In the genomic region with DNA sequence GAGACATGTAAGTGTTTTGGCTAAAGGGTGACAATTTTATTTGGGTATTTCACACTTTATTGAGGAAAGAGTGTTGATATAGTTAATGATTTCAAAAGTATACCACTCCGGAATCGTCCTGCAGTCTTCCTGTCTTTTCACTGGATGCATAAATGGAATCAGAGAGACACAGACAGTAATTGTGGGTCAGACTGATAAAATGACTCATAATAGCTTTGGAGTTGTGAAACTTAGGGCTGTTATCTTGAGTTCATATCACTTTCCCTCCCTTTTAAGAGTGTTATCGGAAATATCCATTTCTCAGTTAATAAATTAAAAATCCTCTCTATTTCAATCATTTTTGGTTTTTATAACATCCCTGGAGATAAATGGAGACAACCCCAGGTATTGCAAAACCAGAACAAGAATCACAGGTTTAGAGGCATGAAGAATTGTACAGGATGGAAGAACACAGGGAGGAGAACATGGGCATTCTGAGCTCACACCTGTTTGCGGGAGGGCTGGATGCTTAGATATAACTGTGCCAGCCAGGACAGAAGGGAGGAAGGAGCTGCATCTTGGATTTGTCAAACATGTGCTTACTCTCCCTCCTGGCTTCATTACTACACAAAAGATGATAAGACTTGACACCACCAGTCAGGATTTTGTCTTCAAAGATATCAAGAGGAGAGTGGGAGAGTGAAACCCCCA, we compare ENCODE assay signal across 16 cellular contexts.
DNase-seq lines count a peak whose midpoint lies in the region; ATAC-seq, FAIRE-seq and TF ChIP-seq lines count a peak whose summit lies in the region.
"Had no signal": no experiment of that assay in that cellular context is flagged by ENCODE, and none has a peak within 500 bp of the region (broad histone marks: within the 10 kb centered on the region; RNA-seq: fewer than 3 reads in every experiment).

No MANE protein-coding gene starts in this region.

- intact Hi-C loops in K562 (cut with micrococcal nuclease), result no loop called here
- intact Hi-C loops in left lung (cut with DNase I), result no loop called here
- intact Hi-C loops in activated CD8-positive, alpha-beta T cell treated with anti-CD3 and anti-CD28 coated beads for 36 hours (cut with micrococcal nuclease), result no loop called here

- FAIRE-seq in K562 (lab: Jason Lieb, UNC), result no peak

- no peaks in the 10 kb centered on the region for H3K9me3 ChIP-seq in SK-N-SH
- H3K9me3 ChIP-seq in K562 (replicated peaks; ENCODE audit: control insufficient read depth, insufficient read depth, low read depth, low read length), result no peaks in the 10 kb centered on the region
- H3K9me3 ChIP-seq in left lung, result no peaks in the 10 kb centered on the region
- H3K9me3 ChIP-seq: HAP-1 had no signal

- H3K4me1 ChIP-seq in SK-N-SH (ENCODE audit: control insufficient read depth in 1 of 2, insufficient read depth in 2 of 2, low read depth in 1 of 2, low read length in 1 of 2) (peaks cover 0 to 4% of the 10 kb centered on the region in 2 experiments; a peak in 1 of 4 replicates), K562 (replicated peaks in 1 of 2; ENCODE audit: control insufficient read depth in 2 of 2, insufficient read depth in 2 of 2, low read length in 2 of 2) (no peaks in the 10 kb centered on the region; a peak in 1 of 5 replicates), left lung (no peaks in the 10 kb centered on the region)
- H3K4me1 ChIP-seq: HAP-1 had no signal

- H3K4me3 ChIP-seq in SK-N-SH (ENCODE audit: low read depth in 2 of 2, low read length in 1 of 2) (no peak overlapping the region), K562 (no peak overlapping the region), left lung (no peak overlapping the region)
- H3K4me3 ChIP-seq: HAP-1, PC-9 had no signal

- BruUV-seq in K562 (replicated peaks; lab: Mats Ljungman, UMichigan), result no TSS peak

- H3K9ac ChIP-seq in SK-N-SH, result no peak overlapping the region
- H3K9ac ChIP-seq in K562 (ENCODE audit: insufficient read depth in 1 of 2, low read depth in 2 of 2, low read length in 2 of 2), result no peak overlapping the region

- 31% methylated on average over 4 of the region's 4 CpGs for WGBS in SK-N-SH (ENCODE audit: low lambda C conversion rate)
- WGBS in K562 (ENCODE audit: insufficient coverage, low coverage, missing lambda C conversion rate), result 0% methylated on average over 4 of the region's 4 CpGs

- H2AFZ ChIP-seq in SK-N-SH (ENCODE audit: low read depth) (peak overlapping the region; percentile 0; the same call in 1 of the 2 replicates), K562 (ENCODE audit: low read depth, low read length) (no peak overlapping the region)
- H2AFZ ChIP-seq: PC-9 had no signal

- in situ Hi-C loops in K562 (cut with MboI), result no loop called here

- H4K20me1 ChIP-seq in SK-N-SH (ENCODE audit: insufficient read depth), result no peaks in the 10 kb centered on the region
- no peaks in the 10 kb centered on the region for H4K20me1 ChIP-seq in K562 (replicated peaks; ENCODE audit: control insufficient read depth, insufficient read depth, low read length)

- no peaks in the 10 kb centered on the region for H3K79me2 ChIP-seq in SK-N-SH (ENCODE audit: insufficient read depth)
- H3K79me2 ChIP-seq in K562 (ENCODE audit: control insufficient read depth, insufficient read depth, low read length), result no peaks in the 10 kb centered on the region

- TF ChIP-seq CTCF in SK-N-SH (IDR thresholded peaks at IDR 0.05) (no peak), K562 (IDR thresholded peaks at IDR 0.05 in 2 of 3, conservative IDR thresholded peaks at IDR 0.05 in 1 of 3; ENCODE audit: insufficient read depth in 2 of 3, low read depth in 1 of 3, low read length in 3 of 3) (no peak), left lung (IDR thresholded peaks at IDR 0.05) (no peak)
- TF ChIP-seq CTCF in activated CD8-positive, alpha-beta T cell treated with anti-CD3 and anti-CD28 coated beads for 36 hours (IDR thresholded peaks at IDR 0.05), result no peak

- H3K27me3 Mint-ChIP-seq in activated T-cell treated with anti-CD3 and anti-CD28 coated beads, Interleukin-2, amount 50 U/mL, for 24 hours, result peaks cover 11% of the 10 kb centered on the region
- peaks cover 10% of the 10 kb centered on the region for H3K27me3 Mint-ChIP-seq in activated CD8-positive, alpha-beta T cell treated with anti-CD3 and anti-CD28 coated beads for 36 hours

- H3K4me3 Mint-ChIP-seq in activated T-cell treated with anti-CD3 and anti-CD28 coated beads, Interleukin-2, amount 50 U/mL, for 24 hours, result no peak overlapping the region
- H3K4me3 Mint-ChIP-seq in activated CD8-positive, alpha-beta T cell treated with anti-CD3 and anti-CD28 coated beads for 36 hours, result no peak overlapping the region

- peaks cover 4% of the 10 kb centered on the region for H3F3A ChIP-seq in SK-N-SH (replicated peaks; ENCODE audit: insufficient read depth)

- H3K4me2 ChIP-seq in SK-N-SH, result no peak overlapping the region
- H3K4me2 ChIP-seq in K562 (ENCODE audit: insufficient read depth, low read length), result no peak overlapping the region
- H3K4me2 ChIP-seq: PC-9 had no signal

- H3K9me1 ChIP-seq in K562 (ENCODE audit: control insufficient read depth, insufficient read depth, low read length), result no peaks in the 10 kb centered on the region

- ATAC-seq in SK-N-SH treated with all-trans-retinoic acid at 6 μM for 48 hours (no peak), K562 (no peak), left lung (peak; percentile 33)
- ATAC-seq in activated CD8-positive, alpha-beta T cell treated with anti-CD3 and anti-CD28 coated beads for 36 hours, result no peak
- ATAC-seq: Right ventricle myocardium inferior had no signal

- H3K27me3 ChIP-seq in SK-N-SH (ENCODE audit: insufficient read depth) (no peaks in the 10 kb centered on the region), K562 (ENCODE audit: control insufficient read depth in 2 of 2, insufficient read depth in 2 of 2, low read length in 2 of 2) (no peaks in the 10 kb centered on the region), left lung (no peaks in the 10 kb centered on the region)

- H3K9me3 Mint-ChIP-seq in activated T-cell treated with anti-CD3 and anti-CD28 coated beads, Interleukin-2, amount 50 U/mL, for 24 hours, result no peaks in the 10 kb centered on the region
- H3K9me3 Mint-ChIP-seq in activated CD8-positive, alpha-beta T cell treated with anti-CD3 and anti-CD28 coated beads for 36 hours, result no peaks in the 10 kb centered on the region

- H3K36me3 ChIP-seq in SK-N-SH (replicated peaks in 1 of 2; ENCODE audit: control insufficient read depth in 1 of 2, insufficient read depth in 2 of 2, low read length in 1 of 2) (no peaks in the 10 kb centered on the region), K562 (ENCODE audit: control insufficient read depth, insufficient read depth, low read length) (no peaks in the 10 kb centered on the region), left lung (no peaks in the 10 kb centered on the region)
- H3K36me3 ChIP-seq: HAP-1 had no signal

- no peaks in the 10 kb centered on the region for H3K4me1 Mint-ChIP-seq in activated T-cell treated with anti-CD3 and anti-CD28 coated beads, Interleukin-2, amount 50 U/mL, for 24 hours (ENCODE audit: low read depth)
- H3K4me1 Mint-ChIP-seq in activated CD8-positive, alpha-beta T cell treated with anti-CD3 and anti-CD28 coated beads for 36 hours (ENCODE audit: low read depth), result no peaks in the 10 kb centered on the region

- no peak for TF ChIP-seq EP300 in SK-N-SH (IDR thresholded peaks at IDR 0.05; ENCODE audit: borderline replicate concordance in 1 of 2, low read depth in 1 of 2, low read length in 1 of 2)
- no peak for TF ChIP-seq EP300 in K562 (IDR thresholded peaks at IDR 0.05; ENCODE audit: low read length)

- no peaks in the 10 kb centered on the region for H3K36me3 Mint-ChIP-seq in activated T-cell treated with anti-CD3 and anti-CD28 coated beads, Interleukin-2, amount 50 U/mL, for 24 hours (ENCODE audit: low read depth)
- no peaks in the 10 kb centered on the region for H3K36me3 Mint-ChIP-seq in activated CD8-positive, alpha-beta T cell treated with anti-CD3 and anti-CD28 coated beads for 36 hours (ENCODE audit: low read depth)

- no peak for TF ChIP-seq POLR2A in K562 (conservative IDR thresholded peaks at IDR 0.05)

- H3K9me2 ChIP-seq in SK-N-SH, result no peaks in the 10 kb centered on the region

- POLR2A ChIA-PET in SK-N-SH (lab: Yijun Ruan, JAX), result no interaction called here
- POLR2A ChIA-PET in K562 (lab: Yijun Ruan, JAX), result no interaction called here
- POLR2A ChIA-PET in activated CD8-positive, alpha-beta T cell treated with anti-CD3 and anti-CD28 coated beads for 36 hours (lab: Charles Lee), result no interaction called here

- no peak overlapping the region for H3K27ac Mint-ChIP-seq in activated T-cell treated with anti-CD3 and anti-CD28 coated beads, Interleukin-2, amount 50 U/mL, for 24 hours
- no peak overlapping the region for H3K27ac Mint-ChIP-seq in activated CD8-positive, alpha-beta T cell treated with anti-CD3 and anti-CD28 coated beads for 36 hours

- TF ChIP-seq RAD21 in SK-N-SH (IDR thresholded peaks at IDR 0.05; ENCODE audit: low read length) (no peak), K562 (CRISPR knock-in tag; conservative IDR thresholded peaks at IDR 0.05 in 1 of 2, IDR thresholded peaks at IDR 0.05 in 1 of 2) (no peak)

- H3K27ac ChIP-seq in SK-N-SH (ENCODE audit: low read depth in 2 of 2, low read length in 1 of 2), result no peak overlapping the region
- H3K27ac ChIP-seq in K562 (ENCODE audit: extremely low read depth, low read depth, low read length), result no peak overlapping the region
- no peak overlapping the region for H3K27ac ChIP-seq in left lung
- H3K27ac ChIP-seq: 22Rv1, PC-9 had no signal

- DNase-seq in SK-N-SH, result no peak
- DNase-seq in K562 (ENCODE audit: extremely low read depth in 1 of 4, low spot score in 3 of 4), result no peak
- no peak for DNase-seq in left lung
- DNase-seq in activated T-cell treated with anti-CD3 and anti-CD28 coated beads, Interleukin-2, amount 50 U/mL, for 24 hours, result no peak
- DNase-seq in kidney glomerular epithelial cell (lab: John Stamatoyannopoulos, UW), result no peak
- DNase-seq in NCI-H446 treated with DMSO at 0.1 percent for 48 hours (lab: John Stamatoyannopoulos, UW), result no peak
- DNase-seq in activated CD8-positive, alpha-beta T cell treated with anti-CD3 and anti-CD28 coated beads for 36 hours, result no peak
- DNase-seq: C1 segment of cervical spinal cord, COR-L47, NCI-H1436 treated with DMSO at 0.1 percent for 48 hours, NCI-H345, PC-9 had no signal

- CTCF ChIA-PET in SK-N-SH (lab: Yijun Ruan, JAX), result no interaction called here
- CTCF ChIA-PET in K562 (lab: Yijun Ruan, JAX; ENCODE audit: low intra/inter-chr PET ratio), result no interaction called here
- CTCF ChIA-PET in activated CD8-positive, alpha-beta T cell treated with anti-CD3 and anti-CD28 coated beads for 36 hours (lab: Charles Lee), result no interaction called here

TF ChIP-seq in SK-N-SH, 30 proteins besides CTCF, POLR2A, EP300 and RAD21 (continues in another document):
- TF ChIP-seq FOXJ3 (CRISPR knock-in tag; IDR thresholded peaks at IDR 0.05), result no peak
- no peak for TF ChIP-seq SIN3A (IDR thresholded peaks at IDR 0.05; ENCODE audit: borderline replicate concordance, low read depth, low read length)

TF ChIP-seq in SK-N-SH treated with all-trans-retinoic acid at 6 μM for 48 hours, 23 proteins besides CTCF, POLR2A, EP300 and RAD21 (continues in another document):
- TF ChIP-seq ZFP30 (CRISPR knock-in tag; IDR thresholded peaks at IDR 0.05) (no peak), ARNTL (CRISPR knock-in tag; IDR thresholded peaks at IDR 0.05; ENCODE audit: borderline replicate concordance, low read depth) (no peak)

TF ChIP-seq in K562, 482 proteins besides CTCF, POLR2A, EP300 and RAD21 (continues in another document):
- TF ChIP-seq JUNB (CRISPR knock-in tag; conservative IDR thresholded peaks at IDR 0.05), result no peak
- no peak for TF ChIP-seq TCFL5 (CRISPR knock-in tag; conservative IDR thresholded peaks at IDR 0.05)
- TF ChIP-seq PHTF2 (CRISPR knock-in tag; IDR thresholded peaks at IDR 0.05), result no peak

Comparison
In these comparisons a context has a peak if more than half of its experiments do, and no peak if none do; other contexts are left out.
1. Of the 27 proteins assayed by ChIP-seq in both K562 and SK-N-SH: peak only in K562: none; only in SK-N-SH: JUND; in both: none; in neither: 26.